In genomic region chr9:121424024-121424432, GRCh38 we compare ENCODE assay signal across 22 cellular contexts.
"Had no signal": no experiment of that assay in that cellular context is flagged by ENCODE, and none has a peak within 500 bp of the region (broad histone marks: within the 10 kb centered on the region; RNA-seq: fewer than 3 reads in every experiment).

No MANE protein-coding gene starts in this region.

- H3K9ac ChIP-seq: KMS-11, SK-N-SH had no signal

- DNase-seq: IMR-90, Kasumi-1, MM.1S, NCI-H1092 treated with DMSO at 0.1 percent for 48 hours, NCI-H1436, NCI-H187, NCI-H2029, NCI-H2081 treated with DMSO at 0.1 percent for 48 hours, NCI-H2171, NCI-H226, NCI-H446, NCI-H510A, NCI-H524 treated with DMSO at 0.1 percent for 48 hours, NCI-H69, NCI-H774, PC-3, SHP77, SK-N-SH, SW 1271 had no signal

- H3K4me2 ChIP-seq: KMS-11, SK-N-SH had no signal

- H3K27ac ChIP-seq: KMS-11, RWPE1 had no signal

- H3K9me3 ChIP-seq: SK-N-SH had no signal

- ATAC-seq: Panc1, PC-3 had no signal
